ENCODE assay signal across 24 cellular contexts in the genomic region with DNA sequence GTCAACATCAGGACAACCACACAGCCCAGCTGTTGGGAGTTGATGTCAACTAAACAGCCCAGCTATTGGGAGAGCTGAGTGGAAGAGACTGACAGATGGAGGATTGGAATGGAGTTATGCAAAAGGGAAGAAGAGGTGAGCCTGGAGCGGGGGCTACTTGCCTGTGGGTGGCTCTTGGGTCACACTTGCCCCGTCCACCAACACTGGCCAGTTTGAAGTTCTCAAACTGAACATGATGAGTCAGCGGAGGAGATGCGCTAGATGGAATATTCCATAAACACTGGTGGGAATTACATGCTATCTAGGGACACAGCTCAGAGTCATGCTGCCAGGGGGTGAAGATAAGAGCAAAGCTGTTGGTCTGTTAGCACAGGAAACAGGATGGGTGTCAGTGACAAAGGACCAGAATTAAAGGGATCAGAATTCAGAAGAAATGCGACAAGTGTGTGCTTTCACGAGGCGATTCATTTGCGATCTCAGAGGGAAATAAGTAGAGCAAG.
"Had no signal": no experiment of that assay in that cellular context is flagged by ENCODE, and none has a peak within 500 bp of the region (broad histone marks: within the 10 kb centered on the region; RNA-seq: fewer than 3 reads in every experiment).

No MANE protein-coding gene starts in this region.

- H3K9me3 Mint-ChIP-seq: activated naive CD8-positive, alpha-beta T cell treated with anti-CD3 and anti-CD28 coated beads for 36 hours; activated T-cell treated with anti-CD3 and anti-CD28 coated beads, Interleukin-2, amount 50 U/mL, for 4 hours; activated T-helper 2 cell treated with anti-CD3 and anti-CD28 coated beads, Interferon-gamma antibody, Interleukin-2, Interleukin-4, amounts not matched to agents 10 μg/mL and 5 μg/mL and 100 μg/mL, durations not matched to agents 14 hours and 24 hours and 36 hours; central memory CD8-positive, alpha-beta T cell; effector memory CD8-positive, alpha-beta T cell; neural crest cell; stimulated activated memory B cell treated with anti-CD40 and anti-IgM and Interleukin-4, amounts not matched to agents 10 μg/mL and 1 μg/mL and 100 μg/mL, for 72 hours; WTC11 had no signal

- H3K4me1 Mint-ChIP-seq: activated CD4-positive, alpha-beta T cell treated with anti-CD3 and anti-CD28 coated beads for 36 hours; activated naive CD8-positive, alpha-beta T cell treated with anti-CD3 and anti-CD28 coated beads for 36 hours; central memory CD8-positive, alpha-beta T cell; memory B cell; naive B cell; stimulated activated memory B cell treated with anti-CD40 and anti-IgM and Interleukin-4, amounts not matched to agents 10 μg/mL and 1 μg/mL and 100 μg/mL, for 72 hours; WTC11 had no signal

- H3K4me3 Mint-ChIP-seq: activated CD4-positive, alpha-beta T cell treated with anti-CD3 and anti-CD28 coated beads for 36 hours; activated naive CD8-positive, alpha-beta T cell treated with anti-CD3 and anti-CD28 coated beads for 36 hours; activated T-cell treated with anti-CD3 and anti-CD28 coated beads, Interleukin-2, amount 50 U/mL, for 4 hours; central memory CD8-positive, alpha-beta T cell; effector memory CD8-positive, alpha-beta T cell; memory B cell; neural crest cell; stimulated activated memory B cell treated with anti-CD40 and anti-IgM and Interleukin-4, amounts not matched to agents 10 μg/mL and 1 μg/mL and 100 μg/mL, for 72 hours; WTC11 had no signal

- H3K4me3 ChIP-seq: breast epithelium, dorsolateral prefrontal cortex, esophagus muscularis mucosa, gastrocnemius medialis, smooth muscle cell, transverse colon had no signal

- H3K36me3 Mint-ChIP-seq: activated naive CD8-positive, alpha-beta T cell treated with anti-CD3 and anti-CD28 coated beads for 36 hours; memory B cell; naive B cell; stimulated activated memory B cell treated with anti-CD40 and anti-IgM and Interleukin-4, amounts not matched to agents 10 μg/mL and 1 μg/mL and 100 μg/mL, for 72 hours; WTC11 had no signal

- ATAC-seq: activated CD4-positive, alpha-beta T cell treated with anti-CD3 and anti-CD28 coated beads for 36 hours; activated T-cell treated with anti-CD3 and anti-CD28 coated beads, Interleukin-2, amount 50 U/mL, for 4 hours; effector memory CD8-positive, alpha-beta T cell; gastrocnemius medialis; sciatic nerve; stimulated activated memory B cell treated with anti-CD40 and anti-IgM and Interleukin-4, amounts not matched to agents 10 μg/mL and 1 μg/mL and 100 μg/mL, for 72 hours; WTC11 had no signal

- H3K36me3 ChIP-seq: breast epithelium, esophagus muscularis mucosa, gastrocnemius medialis, transverse colon had no signal

- H3K27ac Mint-ChIP-seq: activated CD4-positive, alpha-beta T cell treated with anti-CD3 and anti-CD28 coated beads for 36 hours; activated naive CD8-positive, alpha-beta T cell treated with anti-CD3 and anti-CD28 coated beads for 36 hours; activated T-helper 2 cell treated with anti-CD3 and anti-CD28 coated beads, Interferon-gamma antibody, Interleukin-2, Interleukin-4, amounts not matched to agents 10 μg/mL and 5 μg/mL and 100 μg/mL, durations not matched to agents 14 hours and 24 hours and 36 hours; effector memory CD8-positive, alpha-beta T cell; memory B cell; naive B cell; stimulated activated memory B cell treated with anti-CD40 and anti-IgM and Interleukin-4, amounts not matched to agents 10 μg/mL and 1 μg/mL and 100 μg/mL, for 72 hours; WTC11 had no signal

- H3K27ac ChIP-seq: breast epithelium, dorsolateral prefrontal cortex, esophagus muscularis mucosa, gastrocnemius medialis, transverse colon had no signal

- DNase-seq: activated CD4-positive, alpha-beta T cell treated with anti-CD3 and anti-CD28 coated beads for 36 hours; activated CD4-positive, alpha-beta T cell treated with anti-CD3 and anti-CD28 coated beads, Interleukin-2, amount 50 U/mL, for 48 hours; activated CD8-positive, alpha-beta memory T cell treated with anti-CD3 and anti-CD28 coated beads, Interleukin-2, amount 50 U/mL, for 48 hours; activated naive CD4-positive, alpha-beta T cell treated with Interleukin-2 at 50 U/mL for 16 hours; activated naive CD8-positive, alpha-beta T cell treated with anti-CD3 and anti-CD28 coated beads for 36 hours; activated T-cell treated with anti-CD3 and anti-CD28 coated beads, Interleukin-2, amount 50 U/mL, for 4 hours; dorsolateral prefrontal cortex; effector memory CD8-positive, alpha-beta T cell; gastrocnemius medialis; hypothalamus; naive B cell; occipital lobe; stimulated activated CD4-positive, alpha-beta T cell treated with anti-CD3 and anti-CD28 coated beads, Interleukin-15, amount 100 ng/mL, for 24 hours; transverse colon had no signal

- H3K27me3 ChIP-seq: breast epithelium, dorsolateral prefrontal cortex, esophagus muscularis mucosa, transverse colon had no signal

- H3K4me1 ChIP-seq: breast epithelium, gastrocnemius medialis, transverse colon had no signal

- H3K9me3 ChIP-seq: breast epithelium, esophagus muscularis mucosa, gastrocnemius medialis, transverse colon had no signal
